ENCODE assay signal across 1 cellular context in genomic region chr16:29891525-29892457, GRCh38.
TF ChIP-seq lines count a peak whose summit lies in the region.

No MANE protein-coding gene starts in this region.

TF ChIP-seq in HepG2, 621 proteins besides CTCF, POLR2A, EP300 and RAD21 (continued from another document and continues in another):
- TF ChIP-seq REST (IDR thresholded peaks at IDR 0.05; ENCODE audit: borderline replicate concordance in 1 of 2, low read depth in 1 of 2, low read length in 2 of 2) (no peak; a peak in 1 of 4 replicates), ZNF282 (IDR thresholded peaks at IDR 0.05; ENCODE audit: partially characterized antibody) (no peak), ZNF816 (CRISPR knock-in tag; IDR thresholded peaks at IDR 0.05; ENCODE audit: borderline replicate concordance) (no peak), MLXIP (CRISPR knock-in tag; IDR thresholded peaks at IDR 0.05; ENCODE audit: borderline replicate concordance) (no peak), HNF1B (CRISPR knock-in tag; IDR thresholded peaks at IDR 0.05) (peak; percentile 32; the same call in 1 of the 2 replicates), HNF1A (IDR thresholded peaks at IDR 0.05; ENCODE audit: low read depth) (peak; percentile 28; the same call in 1 of the 2 replicates), HNF1A (CRISPR knock-in tag; IDR thresholded peaks at IDR 0.05; ENCODE audit: borderline replicate concordance) (no peak; the same call in 1 of the 2 replicates), ZNF552 (CRISPR knock-in tag; IDR thresholded peaks at IDR 0.05; ENCODE audit: borderline replicate concordance) (no peak), TBX3 (IDR thresholded peaks at IDR 0.05; ENCODE audit: borderline replicate concordance) (no peak), ZNF382 (CRISPR knock-in tag; IDR thresholded peaks at IDR 0.05; ENCODE audit: borderline replicate concordance) (no peak), MTERF4 (CRISPR knock-in tag; IDR thresholded peaks at IDR 0.05) (no peak), ZNF672 (CRISPR knock-in tag; IDR thresholded peaks at IDR 0.05) (no peak), TEAD2 (CRISPR knock-in tag; IDR thresholded peaks at IDR 0.05) (no peak), RERE (CRISPR knock-in tag; IDR thresholded peaks at IDR 0.05; ENCODE audit: low read depth) (no peak), CHD2 (IDR thresholded peaks at IDR 0.05; ENCODE audit: low read depth, low read length) (no peak), FLYWCH1 (CRISPR knock-in tag; IDR thresholded peaks at IDR 0.05) (0 out of 2 replicates have a peak, but pooled peaks have one; percentile 42), MED13 (CRISPR knock-in tag; IDR thresholded peaks at IDR 0.05) (peak; percentile 7; the same call in 1 of the 2 replicates), HMGXB3 (CRISPR knock-in tag; IDR thresholded peaks at IDR 0.05; ENCODE audit: borderline replicate concordance) (0 out of 2 replicates have a peak, but pooled peaks have one; percentile 15), DZIP1 (CRISPR knock-in tag; IDR thresholded peaks at IDR 0.05) (no peak)
